9 cellular contexts compared by ENCODE assay signal in genomic region chr12:65881965-65882413, GRCh38. TPM values are rescaled to one million over a fixed set of nuclear protein-coding genes. Genes with fewer than 3 reads are reported as not detected.
DNase-seq lines count a peak whose midpoint lies in the region; ATAC-seq and TF ChIP-seq lines count a peak whose summit lies in the region.
"Had no signal": no experiment of that assay in that cellular context is flagged by ENCODE, and none has a peak within 500 bp of the region (broad histone marks: within the 10 kb centered on the region; RNA-seq: fewer than 3 reads in every experiment).

No MANE protein-coding gene starts in this region.

- H3K36me3 ChIP-seq in gastroesophageal sphincter: no peaks in the 10 kb centered on the region

- H3K4me1 ChIP-seq in gastroesophageal sphincter: peaks cover 6 to 30% (median 10%) of the 10 kb centered on the region in 3 donors

- TF ChIP-seq POLR2A in gastroesophageal sphincter (IDR thresholded peaks at IDR 0.05): no peak

- H3K9me3 Mint-ChIP-seq in osteocyte (ENCODE audit: unreplicated experiment): no peaks in the 10 kb centered on the region
- H3K9me3 Mint-ChIP-seq: activated naive CD4-positive, alpha-beta T cell treated with anti-CD3 and anti-CD28 coated beads, Interleukin-2, amount 50 U/mL, for 72 hours had no signal

- H3K4me3 Mint-ChIP-seq in osteocyte (ENCODE audit: unreplicated experiment): peak overlapping the region; percentile 60

- peaks cover 84% of the 10 kb centered on the region for H3K4me1 Mint-ChIP-seq in osteocyte (ENCODE audit: unreplicated experiment)

- peaks cover 5% of the 10 kb centered on the region for H3K36me3 Mint-ChIP-seq in osteocyte (ENCODE audit: unreplicated experiment)
- H3K36me3 Mint-ChIP-seq: activated naive CD4-positive, alpha-beta T cell treated with anti-CD3 and anti-CD28 coated beads, Interleukin-2, amount 50 U/mL, for 72 hours had no signal

- peak overlapping the region; percentile 2 to 45 for H3K4me3 ChIP-seq in gastroesophageal sphincter

- H3K27me3 Mint-ChIP-seq in osteocyte (ENCODE audit: unreplicated experiment): no peaks in the 10 kb centered on the region

- DNase-seq in GF-D8 (lab: John Stamatoyannopoulos, UW) (peak; percentile 90), SK-N-DZ (ENCODE audit: low spot score) (peak; percentile 4), osteocyte (ENCODE audit: extremely low spot score, unreplicated experiment) (no peak), NCI-H1930 (lab: John Stamatoyannopoulos, UW) (no peak), NCI-H226 (no peak), GOT3 (lab: John Stamatoyannopoulos, UW) (no peak)

- H3K9me3 ChIP-seq in gastroesophageal sphincter: no peaks in the 10 kb centered on the region

- TF ChIP-seq CTCF in gastroesophageal sphincter (IDR thresholded peaks at IDR 0.05) (peak in 3 of 4 experiments; percentile 22 to 40 (median 39)), osteocyte (IDR thresholded peaks at IDR 0.05) (peak; percentile 20)

- H3K27ac ChIP-seq in gastroesophageal sphincter: peak overlapping the region in 3 of 4 donors; percentile 74 to 76 (median 76)

- peak overlapping the region; percentile 84 for H3K27ac Mint-ChIP-seq in osteocyte (ENCODE audit: unreplicated experiment)
- H3K27ac Mint-ChIP-seq: activated naive CD4-positive, alpha-beta T cell treated with anti-CD3 and anti-CD28 coated beads, Interleukin-2, amount 50 U/mL, for 72 hours had no signal

- ATAC-seq in gastroesophageal sphincter (peak; percentile 89), GM18873 (IDR thresholded peaks at IDR 0.05; ENCODE audit: low FRiP score, unreplicated experiment) (no peak)

- H3K27me3 ChIP-seq in gastroesophageal sphincter: no peaks in the 10 kb centered on the region

- TF ChIP-seq EP300 in gastroesophageal sphincter (IDR thresholded peaks at IDR 0.05): no peak

- 0% methylated on average over 1 of the region's 15 CpGs; no CpG with 5 or more reads in 1 of the 2 donors for WGBS in gastroesophageal sphincter (ENCODE audit: low coverage in 1 of 2), 2 donors

RNA-seq across cellular contexts. Expression of gene HMGA2, which starts 57.7 kb away (rescaled TPM):
- not detected in 2 replicates for polyA plus RNA-seq in SK-N-DZ (2014; cell fraction: cytosol; rRNA removed)
- polyA plus RNA-seq in SK-N-DZ (2014; cell fraction: nucleus; rRNA removed): not detected in 2 replicates
- total RNA-seq in gastroesophageal sphincter: under 1 TPM; 0.02 to 0.16 (median 0.14) TPM
- total RNA-seq in osteocyte: 41.8 and 42.1 TPM in 2 replicates

Comparison
In these comparisons a context has a peak if more than half of its experiments do, and no peak if none do; other contexts are left out.
1. DNase-seq: peak in GF-D8 (single experiment) and SK-N-DZ (single experiment); none in osteocyte (single experiment), NCI-H1930 (0 of 2), NCI-H226 (single experiment) and GOT3 (single experiment).
2. RNA of gene HMGA2, which starts 57.7 kb away (total RNA-seq): 41.8 to 42.1 TPM in osteocyte; 0.02 to 0.16 TPM in gastroesophageal sphincter; every median in the first group is over 10 times any median in the second.